9 cellular contexts compared by ENCODE assay signal in the genomic region with DNA sequence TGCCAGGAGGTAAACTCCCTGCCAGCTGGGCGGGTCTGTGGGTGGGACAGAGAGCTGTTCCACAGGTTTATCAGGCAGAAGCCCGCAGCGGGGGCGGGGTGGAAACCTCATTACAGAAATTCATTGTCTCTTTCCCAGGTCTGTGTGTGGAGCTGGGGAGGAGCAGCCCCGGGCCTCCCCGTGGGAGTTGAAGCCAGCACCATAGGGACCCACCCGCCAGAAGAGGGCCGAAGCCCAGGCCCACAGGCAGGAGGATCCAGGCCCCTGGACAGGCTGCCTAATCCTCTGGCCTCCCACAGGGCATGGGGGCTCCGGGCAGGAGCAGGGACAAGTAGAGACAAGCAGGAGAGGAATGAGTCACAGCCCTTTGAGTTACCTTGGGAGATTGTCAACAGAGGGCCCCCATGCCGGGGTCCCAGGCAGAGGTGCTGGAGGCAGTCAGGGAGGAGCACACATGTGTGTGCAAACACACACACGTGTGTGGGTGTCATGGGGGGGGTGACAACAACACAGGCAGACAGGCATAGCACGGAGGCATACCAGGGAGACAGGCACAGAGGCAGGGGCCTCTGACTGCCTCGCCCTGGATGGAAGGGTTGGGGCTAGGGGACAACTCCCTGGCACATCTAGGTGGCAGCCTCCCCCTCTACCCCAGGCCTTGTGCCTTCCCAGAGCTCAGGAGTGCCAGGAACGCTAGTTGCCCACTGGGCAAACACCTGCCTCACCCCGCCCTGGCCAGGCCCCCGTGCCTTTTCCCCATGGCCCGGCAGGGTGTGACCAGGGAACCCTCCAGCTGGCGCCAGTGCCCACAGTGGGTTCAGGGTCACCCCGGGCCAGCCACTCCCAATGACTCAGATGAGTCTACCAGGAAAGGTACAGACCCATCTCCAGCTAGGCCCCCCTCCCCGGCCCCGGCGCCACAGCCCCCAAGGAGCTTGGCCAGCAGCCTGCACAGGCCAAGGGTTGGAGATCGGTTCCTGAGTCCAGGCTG. TPM values are rescaled to one million over a fixed set of nuclear protein-coding genes. Genes with fewer than 3 reads are reported as not detected.
DNase-seq lines count a peak whose midpoint lies in the region; ATAC-seq and TF ChIP-seq lines count a peak whose summit lies in the region.
"Had no signal": no experiment of that assay in that cellular context is flagged by ENCODE, and none has a peak within 500 bp of the region (broad histone marks: within the 10 kb centered on the region; RNA-seq: fewer than 3 reads in every experiment).

No MANE protein-coding gene starts in this region.

- H3K27ac Mint-ChIP-seq in activated CD8-positive, alpha-beta memory T cell treated with anti-CD3 and anti-CD28 coated beads, Interleukin-2, amount 10 ng/mL, durations not matched to agents 7 days and 5 days: no peak overlapping the region
- H3K27ac Mint-ChIP-seq in T-cell (peak overlapping the region in 1 of 2 donors; percentile 92), type B pancreatic cell (peak overlapping the region; percentile 97)

- CTCF ChIA-PET in activated CD8-positive, alpha-beta memory T cell treated with anti-CD3 and anti-CD28 coated beads, Interleukin-2, amount 10 ng/mL, durations not matched to agents 7 days and 5 days (lab: Charles Lee): interaction anchor here (0.6 to 29.2 kb wide), 12 partner anchors 9 to 275 kb away, joined by 3 to 1163 read pairs (median 4); a partner anchor contains a TSS
- CTCF ChIA-PET in T-cell (lab: Charles Lee): interaction anchor here (0.5 to 1.6 kb wide), 4 partner anchors 32 to 197 kb away, joined by 3 to 6 read pairs (median 3); a partner anchor contains a TSS

- no peak overlapping the region for H3K27ac ChIP-seq in tibial artery

- H3K4me3 ChIP-seq in tibial artery: no peak overlapping the region

- H3K4me1 ChIP-seq in tibial artery: peaks cover 0 to 23% (median 14%) of the 10 kb centered on the region in 4 donors

- peaks cover 0 to 23% (median 0%) of the 10 kb centered on the region in 3 donors for H3K36me3 ChIP-seq in tibial artery

- intact Hi-C loops in tibial artery (cut with DNase I; ENCODE audit: low total_unique reads): no loop called here

- peaks cover 21% of the 10 kb centered on the region for H3K4me1 Mint-ChIP-seq in activated CD8-positive, alpha-beta memory T cell treated with anti-CD3 and anti-CD28 coated beads, Interleukin-2, amount 10 ng/mL, durations not matched to agents 7 days and 5 days
- H3K4me1 Mint-ChIP-seq in T-cell: peaks cover 23 to 30% (median 27%) of the 10 kb centered on the region in 3 donors
- peaks cover 3% of the 10 kb centered on the region for H3K4me1 Mint-ChIP-seq in type B pancreatic cell (ENCODE audit: unreplicated experiment)

- H3K27me3 ChIP-seq in tibial artery: peaks cover 0 to 5% of the 10 kb centered on the region in 2 donors

- POLR2A ChIA-PET in T-cell (lab: Charles Lee): interaction anchor here in 1 of 2 donors (0.6 kb wide), 1 partner anchor 48 kb away, joined by 3 read pairs; no protein-coding TSS in a partner anchor

- H3K27me3 Mint-ChIP-seq in activated CD8-positive, alpha-beta memory T cell treated with anti-CD3 and anti-CD28 coated beads, Interleukin-2, amount 10 ng/mL, durations not matched to agents 7 days and 5 days: no peaks in the 10 kb centered on the region
- H3K27me3 Mint-ChIP-seq in T-cell (no peaks in the 10 kb centered on the region), type B pancreatic cell (peaks cover 12% of the 10 kb centered on the region)

- peak overlapping the region; percentile 59 for H3K4me3 Mint-ChIP-seq in activated CD8-positive, alpha-beta memory T cell treated with anti-CD3 and anti-CD28 coated beads, Interleukin-2, amount 10 ng/mL, durations not matched to agents 7 days and 5 days
- H3K4me3 Mint-ChIP-seq in T-cell (peak overlapping the region; percentile 81 to 86 (median 85)), type B pancreatic cell (peak overlapping the region; percentile 100)

- no peak for TF ChIP-seq CTCF in type B pancreatic cell (conservative IDR thresholded peaks at IDR 0.05)
- TF ChIP-seq CTCF in tibial artery (IDR thresholded peaks at IDR 0.05): no peak

- peak; percentile 41 for DNase-seq in activated CD8-positive, alpha-beta memory T cell treated with anti-CD3 and anti-CD28 coated beads, Interleukin-2, amount 10 ng/mL, durations not matched to agents 7 days and 5 days
- no peak for DNase-seq in activated CD8-positive, alpha-beta memory T cell treated with anti-CD3 and anti-CD28 coated beads, Interleukin-2, amount 50 U/mL, for 4 hours
- DNase-seq in T-cell: no peak
- peak; percentile 93 for DNase-seq in islet precursor cell
- DNase-seq in type B pancreatic cell (ENCODE audit: extremely low spot score, unreplicated experiment): no peak
- DNase-seq in AG08396 (ENCODE audit: low spot score): no peak
- DNase-seq in tibial artery: no peak
- no peak for DNase-seq in activated CD8-positive, alpha-beta memory T cell treated with anti-CD3 and anti-CD28 coated beads for 24 hours

- no peak for ATAC-seq in activated CD8-positive, alpha-beta memory T cell treated with anti-CD3 and anti-CD28 coated beads, Interleukin-2, amount 10 ng/mL, durations not matched to agents 7 days and 5 days
- ATAC-seq in T-cell (replicated peaks in 1 of 4): no peak

- no peaks in the 10 kb centered on the region for H3K9me3 ChIP-seq in tibial artery

- H3K9me3 Mint-ChIP-seq in activated CD8-positive, alpha-beta memory T cell treated with anti-CD3 and anti-CD28 coated beads, Interleukin-2, amount 10 ng/mL, durations not matched to agents 7 days and 5 days (ENCODE audit: low read depth): no peaks in the 10 kb centered on the region
- H3K9me3 Mint-ChIP-seq in T-cell (no peaks in the 10 kb centered on the region), type B pancreatic cell (no peaks in the 10 kb centered on the region)

- H3K36me3 Mint-ChIP-seq in activated CD8-positive, alpha-beta memory T cell treated with anti-CD3 and anti-CD28 coated beads, Interleukin-2, amount 10 ng/mL, durations not matched to agents 7 days and 5 days: no peaks in the 10 kb centered on the region
- peaks cover 3% of the 10 kb centered on the region for H3K36me3 Mint-ChIP-seq in T-cell
- no peaks in the 10 kb centered on the region for H3K36me3 Mint-ChIP-seq in type B pancreatic cell

RNA-seq across cellular contexts. Expression of a gene that starts 1.3 kb away (rescaled TPM):
- total RNA-seq in activated CD8-positive, alpha-beta memory T cell treated with anti-CD3 and anti-CD28 coated beads, Interleukin-2, amount 10 ng/mL, durations not matched to agents 7 days and 5 days: under 1 TPM; 0.50 to 0.61 TPM
- total RNA-seq in T-cell (10 to 100 TPM in 1 of 5 donors, 1 to 10 TPM in 4; 7.4 to 10.5 (median 9.1) TPM), type B pancreatic cell (ENCODE audit: low replicate concordance) (20.1 and 47.7 TPM in 2 replicates)
- total RNA-seq: RPMI7951 had no signal

RNA-seq across cellular contexts. Expression of a gene that starts 32.8 kb away (rescaled TPM):
- 10 to 100 TPM; 31.2 to 42.1 TPM for total RNA-seq in activated CD8-positive, alpha-beta memory T cell treated with anti-CD3 and anti-CD28 coated beads, Interleukin-2, amount 10 ng/mL, durations not matched to agents 7 days and 5 days
- total RNA-seq in T-cell (10 to 100 TPM; 31.7 to 62.0 (median 49.6) TPM), type B pancreatic cell (ENCODE audit: low replicate concordance) (35.5 and 50.6 TPM in 2 replicates)

RNA-seq across cellular contexts. Expression of a gene that starts 35.3 kb away (rescaled TPM):
- total RNA-seq in activated CD8-positive, alpha-beta memory T cell treated with anti-CD3 and anti-CD28 coated beads, Interleukin-2, amount 10 ng/mL, durations not matched to agents 7 days and 5 days: 100 to 1,000 TPM; 149 to 155 TPM
- total RNA-seq in T-cell: 100 to 1,000 TPM; 126 to 286 (median 269) TPM
- total RNA-seq in type B pancreatic cell (ENCODE audit: low replicate concordance): 86.6 and 121 TPM in 2 replicates

RNA-seq across cellular contexts. Expression of a gene that starts 40.1 kb away (rescaled TPM):
- 10 to 100 TPM; 61.1 to 65.0 TPM for total RNA-seq in activated CD8-positive, alpha-beta memory T cell treated with anti-CD3 and anti-CD28 coated beads, Interleukin-2, amount 10 ng/mL, durations not matched to agents 7 days and 5 days
- 100 to 1,000 TPM in 3 of 5 donors, 10 to 100 TPM in 2; 80.9 to 131 (median 102) TPM for total RNA-seq in T-cell
- 8.6 and 20.2 TPM in 2 replicates for total RNA-seq in type B pancreatic cell (ENCODE audit: low replicate concordance)

Comparison
In these comparisons a context has a peak if more than half of its experiments do, and no peak if none do; other contexts are left out.
1. DNase-seq: peak in activated CD8-positive, alpha-beta memory T cell treated with anti-CD3 and anti-CD28 coated beads, Interleukin-2, amount 10 ng/mL, durations not matched to agents 7 days and 5 days (single experiment) and islet precursor cell (single experiment); none in activated CD8-positive, alpha-beta memory T cell treated with anti-CD3 and anti-CD28 coated beads, Interleukin-2, amount 50 U/mL, for 4 hours (single experiment), T-cell (0 of 34), type B pancreatic cell (single experiment), AG08396 (single experiment), tibial artery (0 of 2) and activated CD8-positive, alpha-beta memory T cell treated with anti-CD3 and anti-CD28 coated beads for 24 hours (single experiment).
2. RNA of a gene that starts 1.3 kb away (total RNA-seq): 20.1 to 47.7 TPM in type B pancreatic cell and 7.4 to 10.5 TPM in T-cell; 0.50 to 0.61 TPM in activated CD8-positive, alpha-beta memory T cell treated with anti-CD3 and anti-CD28 coated beads, Interleukin-2, amount 10 ng/mL, durations not matched to agents 7 days and 5 days; every median in the first group is over 4 times any median in the second.
3. Peak in every context shown above with its lines, with median percentiles within 50 percentile points of each other: H3K4me3 Mint-ChIP-seq.